ENCODE assay signal across 1 cellular context in genomic region chr17:74925242-74925641, GRCh38.
TF ChIP-seq lines count a peak whose summit lies in the region.

No MANE protein-coding gene starts in this region.

TF ChIP-seq in HEK293, 187 proteins besides CTCF, POLR2A, EP300 and RAD21 (continued from another document):
- TF ChIP-seq, protein P1, sequence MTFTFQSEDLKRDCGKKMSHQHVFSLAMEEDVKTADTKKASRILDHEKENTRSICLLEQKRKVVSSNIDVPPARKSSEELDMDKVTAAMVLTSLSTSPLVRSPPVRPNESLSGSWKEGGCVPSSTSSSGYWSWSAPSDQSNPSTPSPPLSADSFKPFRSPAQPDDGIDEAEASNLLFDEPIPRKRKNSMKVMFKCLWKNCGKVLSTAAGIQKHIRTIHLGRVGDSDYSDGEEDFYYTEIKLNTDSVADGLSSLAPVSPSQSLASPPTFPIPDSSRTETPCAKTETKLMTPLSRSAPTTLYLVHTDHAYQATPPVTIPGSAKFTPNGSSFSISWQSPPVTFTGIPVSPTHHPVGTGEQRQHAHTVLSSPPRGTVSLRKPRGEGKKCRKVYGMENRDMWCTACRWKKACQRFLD (tag by site-specific recombination; IDR thresholded peaks at IDR 0.05), result no peak
- no peak for TF ChIP-seq ZNF114 (tag by site-specific recombination; IDR thresholded peaks at IDR 0.05)
- TF ChIP-seq ZNF501 (tag by site-specific recombination; IDR thresholded peaks at IDR 0.05), result no peak
- no peak for TF ChIP-seq ZBTB17 (tag by site-specific recombination; IDR thresholded peaks at IDR 0.05)
- peak; percentile 93 for TF ChIP-seq EGR2 (tag by site-specific recombination; IDR thresholded peaks at IDR 0.05; ENCODE audit: low read depth)
- TF ChIP-seq ZBTB21 (tag by site-specific recombination; IDR thresholded peaks at IDR 0.05), result no peak
- TF ChIP-seq, protein P2, sequence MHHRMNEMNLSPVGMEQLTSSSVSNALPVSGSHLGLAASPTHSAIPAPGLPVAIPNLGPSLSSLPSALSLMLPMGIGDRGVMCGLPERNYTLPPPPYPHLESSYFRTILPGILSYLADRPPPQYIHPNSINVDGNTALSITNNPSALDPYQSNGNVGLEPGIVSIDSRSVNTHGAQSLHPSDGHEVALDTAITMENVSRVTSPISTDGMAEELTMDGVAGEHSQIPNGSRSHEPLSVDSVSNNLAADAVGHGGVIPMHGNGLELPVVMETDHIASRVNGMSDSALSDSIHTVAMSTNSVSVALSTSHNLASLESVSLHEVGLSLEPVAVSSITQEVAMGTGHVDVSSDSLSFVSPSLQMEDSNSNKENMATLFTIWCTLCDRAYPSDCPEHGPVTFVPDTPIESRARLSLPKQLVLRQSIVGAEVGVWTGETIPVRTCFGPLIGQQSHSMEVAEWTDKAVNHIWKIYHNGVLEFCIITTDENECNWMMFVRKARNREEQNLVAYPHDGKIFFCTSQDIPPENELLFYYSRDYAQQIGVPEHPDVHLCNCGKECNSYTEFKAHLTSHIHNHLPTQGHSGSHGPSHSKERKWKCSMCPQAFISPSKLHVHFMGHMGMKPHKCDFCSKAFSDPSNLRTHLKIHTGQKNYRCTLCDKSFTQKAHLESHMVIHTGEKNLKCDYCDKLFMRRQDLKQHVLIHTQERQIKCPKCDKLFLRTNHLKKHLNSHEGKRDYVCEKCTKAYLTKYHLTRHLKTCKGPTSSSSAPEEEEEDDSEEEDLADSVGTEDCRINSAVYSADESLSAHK (tag by site-specific recombination; IDR thresholded peaks at IDR 0.05), result no peak
- TF ChIP-seq ZNF211 (tag by site-specific recombination; IDR thresholded peaks at IDR 0.05; ENCODE audit: low read depth), result no peak
- TF ChIP-seq, protein P3, sequence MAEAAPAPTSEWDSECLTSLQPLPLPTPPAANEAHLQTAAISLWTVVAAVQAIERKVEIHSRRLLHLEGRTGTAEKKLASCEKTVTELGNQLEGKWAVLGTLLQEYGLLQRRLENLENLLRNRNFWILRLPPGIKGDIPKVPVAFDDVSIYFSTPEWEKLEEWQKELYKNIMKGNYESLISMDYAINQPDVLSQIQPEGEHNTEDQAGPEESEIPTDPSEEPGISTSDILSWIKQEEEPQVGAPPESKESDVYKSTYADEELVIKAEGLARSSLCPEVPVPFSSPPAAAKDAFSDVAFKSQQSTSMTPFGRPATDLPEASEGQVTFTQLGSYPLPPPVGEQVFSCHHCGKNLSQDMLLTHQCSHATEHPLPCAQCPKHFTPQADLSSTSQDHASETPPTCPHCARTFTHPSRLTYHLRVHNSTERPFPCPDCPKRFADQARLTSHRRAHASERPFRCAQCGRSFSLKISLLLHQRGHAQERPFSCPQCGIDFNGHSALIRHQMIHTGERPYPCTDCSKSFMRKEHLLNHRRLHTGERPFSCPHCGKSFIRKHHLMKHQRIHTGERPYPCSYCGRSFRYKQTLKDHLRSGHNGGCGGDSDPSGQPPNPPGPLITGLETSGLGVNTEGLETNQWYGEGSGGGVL (tag by site-specific recombination; IDR thresholded peaks at IDR 0.05), result no peak
- no peak for TF ChIP-seq ZBTB10 (tag by site-specific recombination; IDR thresholded peaks at IDR 0.05)
- TF ChIP-seq HOXD13 (CRISPR knock-in tag; IDR thresholded peaks at IDR 0.05; ENCODE audit: borderline replicate concordance), result no peak
- no peak for TF ChIP-seq ZNF214 (tag by site-specific recombination; IDR thresholded peaks at IDR 0.05; ENCODE audit: borderline replicate concordance)
- no peak for TF ChIP-seq ZNF175 (tag by site-specific recombination; IDR thresholded peaks at IDR 0.05)
- no peak for TF ChIP-seq ZNF324 (tag by site-specific recombination; IDR thresholded peaks at IDR 0.05)
- TF ChIP-seq ZNF132 (tag by site-specific recombination; IDR thresholded peaks at IDR 0.05; ENCODE audit: borderline replicate concordance), result no peak
- TF ChIP-seq BCL11B (tag by site-specific recombination; IDR thresholded peaks at IDR 0.05; ENCODE audit: low read depth), result no peak
- TF ChIP-seq WT1 (tag by site-specific recombination; IDR thresholded peaks at IDR 0.05), result no peak
- no peak for TF ChIP-seq ZBTB8A (tag by site-specific recombination; IDR thresholded peaks at IDR 0.05)
- TF ChIP-seq ZSCAN16 (tag by site-specific recombination; IDR thresholded peaks at IDR 0.05), result no peak
- TF ChIP-seq ZNF48 (tag by site-specific recombination; IDR thresholded peaks at IDR 0.05), result no peak
- no peak for TF ChIP-seq ZNF701 (tag by site-specific recombination; IDR thresholded peaks at IDR 0.05)
- TF ChIP-seq SP2 (tag by site-specific recombination; IDR thresholded peaks at IDR 0.05), result peak; percentile 11; the same call in 1 of the 2 replicates
